ENCODE assay signal across 13 cellular contexts in the genomic region with DNA sequence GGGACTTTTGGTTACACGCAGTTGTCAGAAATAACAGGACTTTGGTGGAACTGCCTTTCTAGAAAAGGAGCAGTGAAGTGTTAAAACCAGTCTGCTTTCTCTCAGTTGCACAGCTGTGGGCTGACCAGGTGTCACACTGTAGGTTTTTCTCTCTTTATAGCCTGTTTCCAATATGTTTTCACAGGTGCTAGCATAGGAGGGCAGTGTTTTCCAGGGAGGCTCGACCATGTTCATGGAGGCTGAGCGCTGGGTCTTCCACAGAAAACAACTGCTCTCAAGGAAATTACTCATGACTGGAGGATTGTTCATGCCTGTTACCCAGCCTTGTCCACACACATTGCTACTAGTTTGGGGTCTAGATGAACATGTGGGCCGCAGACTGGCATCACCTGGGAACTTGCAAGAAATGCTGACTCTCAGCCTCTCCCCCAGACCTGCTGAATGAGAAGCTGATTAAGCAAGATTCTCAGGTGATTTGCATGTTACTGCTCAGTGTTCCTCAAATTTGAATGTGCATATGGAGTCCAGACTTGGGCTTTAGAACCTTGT.
A peak's percentile ranks its signal among the peaks of the same experiment; 100 is the strongest.
DNase-seq lines count a peak whose midpoint lies in the region; ATAC-seq and TF ChIP-seq lines count a peak whose summit lies in the region.
"Had no signal": no experiment of that assay in that cellular context is flagged by ENCODE, and none has a peak within 500 bp of the region (broad histone marks: within the 10 kb centered on the region; RNA-seq: fewer than 3 reads in every experiment).

No MANE protein-coding gene starts in this region.

- no peaks in the 10 kb centered on the region for H3K27me3 Mint-ChIP-seq in activated naive CD4-positive, alpha-beta T cell treated with anti-CD3 and anti-CD28 coated beads, Interleukin-2, amount 50 U/mL, for 24 hours
- H3K27me3 Mint-ChIP-seq in HFFc6 (ENCODE audit: insufficient read depth), result peaks cover 2% of the 10 kb centered on the region; the same call in 1 of the 2 replicates
- no peaks in the 10 kb centered on the region for H3K27me3 Mint-ChIP-seq in osteocyte (ENCODE audit: unreplicated experiment)

- peaks cover 6% of the 10 kb centered on the region for H3K36me3 Mint-ChIP-seq in activated naive CD4-positive, alpha-beta T cell treated with anti-CD3 and anti-CD28 coated beads, Interleukin-2, amount 50 U/mL, for 24 hours
- H3K36me3 Mint-ChIP-seq in activated naive CD4-positive, alpha-beta T cell treated with anti-CD3 and anti-CD28 coated beads, Interleukin-2, amount 50 U/mL, for 72 hours, result peaks cover 3 to 10% of the 10 kb centered on the region in 2 donors
- H3K36me3 Mint-ChIP-seq in HFFc6 (ENCODE audit: low read depth), result peaks cover 20% of the 10 kb centered on the region
- H3K36me3 Mint-ChIP-seq in osteocyte (ENCODE audit: unreplicated experiment), result no peaks in the 10 kb centered on the region

- no peaks in the 10 kb centered on the region for H3K9me3 ChIP-seq in tibial artery
- H3K9me3 ChIP-seq: ascending aorta, testis had no signal

- H3K4me3 Mint-ChIP-seq in activated naive CD4-positive, alpha-beta T cell treated with anti-CD3 and anti-CD28 coated beads, Interleukin-2, amount 50 U/mL, for 24 hours, result no peak overlapping the region
- H3K4me3 Mint-ChIP-seq in HFFc6, result no peak overlapping the region
- no peak overlapping the region for H3K4me3 Mint-ChIP-seq in osteocyte (ENCODE audit: unreplicated experiment)

- DNase-seq in activated naive CD4-positive, alpha-beta T cell treated with anti-CD3 and anti-CD28 coated beads, Interleukin-2, amount 50 U/mL, for 72 hours (ENCODE audit: low spot score in 2 of 2), result no peak
- DNase-seq in HFFc6, result no peak
- DNase-seq in osteocyte (ENCODE audit: extremely low spot score, unreplicated experiment), result peak; percentile 49
- no peak for DNase-seq in DMS153 treated with DMSO at 0.1 percent for 48 hours (lab: John Stamatoyannopoulos, UW; ENCODE audit: unreplicated experiment)
- DNase-seq in tibial artery, result no peak
- no peak for DNase-seq in NCI-H2081 (lab: John Stamatoyannopoulos, UW)
- DNase-seq: ACHN; activated CD4-positive, alpha-beta T cell treated with anti-CD3 and anti-CD28 coated beads for 1 hour; testis had no signal

- H3K4me3 ChIP-seq in tibial artery, result no peak overlapping the region
- H3K4me3 ChIP-seq: ascending aorta, testis had no signal

- no peaks in the 10 kb centered on the region for H3K9me3 Mint-ChIP-seq in activated naive CD4-positive, alpha-beta T cell treated with anti-CD3 and anti-CD28 coated beads, Interleukin-2, amount 50 U/mL, for 24 hours
- H3K9me3 Mint-ChIP-seq in activated naive CD4-positive, alpha-beta T cell treated with anti-CD3 and anti-CD28 coated beads, Interleukin-2, amount 50 U/mL, for 72 hours, result no peaks in the 10 kb centered on the region
- H3K9me3 Mint-ChIP-seq in HFFc6, result no peaks in the 10 kb centered on the region
- no peaks in the 10 kb centered on the region for H3K9me3 Mint-ChIP-seq in osteocyte (ENCODE audit: unreplicated experiment)

- intact Hi-C loops in tibial artery (cut with DNase I; ENCODE audit: low total_unique reads), result no loop called here

- H3K27ac Mint-ChIP-seq in activated naive CD4-positive, alpha-beta T cell treated with anti-CD3 and anti-CD28 coated beads, Interleukin-2, amount 50 U/mL, for 24 hours, result peak overlapping the region; percentile 17
- no peak overlapping the region for H3K27ac Mint-ChIP-seq in activated naive CD4-positive, alpha-beta T cell treated with anti-CD3 and anti-CD28 coated beads, Interleukin-2, amount 50 U/mL, for 72 hours
- H3K27ac Mint-ChIP-seq in HFFc6 (peak overlapping the region; percentile 94), osteocyte (ENCODE audit: unreplicated experiment) (no peak overlapping the region)

- H3K4me1 Mint-ChIP-seq in activated naive CD4-positive, alpha-beta T cell treated with anti-CD3 and anti-CD28 coated beads, Interleukin-2, amount 50 U/mL, for 24 hours, result peaks cover 93% of the 10 kb centered on the region
- H3K4me1 Mint-ChIP-seq in HFFc6 (ENCODE audit: low read depth) (peaks cover 71% of the 10 kb centered on the region), osteocyte (ENCODE audit: unreplicated experiment) (peaks cover 50% of the 10 kb centered on the region)

- peaks cover 0 to 35% (median 14%) of the 10 kb centered on the region in 4 donors for H3K4me1 ChIP-seq in tibial artery

- H3K27ac ChIP-seq in tibial artery, result no peak overlapping the region
- H3K27ac ChIP-seq: ascending aorta, testis had no signal

- no peaks in the 10 kb centered on the region for H3K27me3 ChIP-seq in tibial artery
- H3K27me3 ChIP-seq: ascending aorta, testis had no signal

- ATAC-seq in activated naive CD4-positive, alpha-beta T cell treated with anti-CD3 and anti-CD28 coated beads, Interleukin-2, amount 50 U/mL, for 72 hours, result no peak
- ATAC-seq in HG03442 (IDR thresholded peaks at IDR 0.05; ENCODE audit: unreplicated experiment), result peak; percentile 65
- ATAC-seq: Panc1 had no signal

- H3K36me3 ChIP-seq in tibial artery, result no peaks in the 10 kb centered on the region
- H3K36me3 ChIP-seq: ascending aorta had no signal

- TF ChIP-seq CTCF in HFFc6 (IDR thresholded peaks at IDR 0.05) (no peak), osteocyte (IDR thresholded peaks at IDR 0.05) (no peak), tibial artery (IDR thresholded peaks at IDR 0.05) (no peak)

Comparison
In these comparisons a context has a peak if more than half of its experiments do, and no peak if none do; other contexts are left out.
1. H3K27ac Mint-ChIP-seq: peak in activated naive CD4-positive, alpha-beta T cell treated with anti-CD3 and anti-CD28 coated beads, Interleukin-2, amount 50 U/mL, for 24 hours (single experiment) and HFFc6 (single experiment); none in activated naive CD4-positive, alpha-beta T cell treated with anti-CD3 and anti-CD28 coated beads, Interleukin-2, amount 50 U/mL, for 72 hours (0 of 2) and osteocyte (single experiment).